Comparison of ENCODE assay signal across 1 cellular context in genomic region chr3:42780892-42781700, GRCh38.
TF ChIP-seq lines count a peak whose summit lies in the region.

No MANE protein-coding gene starts in this region.

TF ChIP-seq in HepG2, 621 proteins besides CTCF, POLR2A, EP300 and RAD21:
- 0 out of 2 replicates have a peak, but pooled peaks have one; percentile 12 for TF ChIP-seq KAT8 (CRISPR knock-in tag; IDR thresholded peaks at IDR 0.05)
- TF ChIP-seq STAG1 (CRISPR knock-in tag; IDR thresholded peaks at IDR 0.05): peak; percentile 82
- 0 out of 2 replicates have a peak, but pooled peaks have one; percentile 38 for TF ChIP-seq TFE3 (CRISPR knock-in tag; IDR thresholded peaks at IDR 0.05)
- 0 out of 2 replicates have a peak, but pooled peaks have one; percentile 21 for TF ChIP-seq GATAD2A (CRISPR knock-in tag; IDR thresholded peaks at IDR 0.05)
- TF ChIP-seq TEAD3 (CRISPR knock-in tag; optimal IDR thresholded peaks at IDR 0.05; ENCODE audit: borderline replicate concordance): peak; percentile 42
- TF ChIP-seq FOXO1 (CRISPR knock-in tag; IDR thresholded peaks at IDR 0.05): no peak
- TF ChIP-seq ZNF468 (CRISPR knock-in tag; IDR thresholded peaks at IDR 0.05): no peak
- TF ChIP-seq MIXL1 (CRISPR knock-in tag; IDR thresholded peaks at IDR 0.05): 0 out of 2 replicates have a peak, but pooled peaks have one; percentile 15
- 0 out of 2 replicates have a peak, but pooled peaks have one; percentile 25 for TF ChIP-seq ZNF414 (CRISPR knock-in tag; IDR thresholded peaks at IDR 0.05)
- peak; percentile 93 for TF ChIP-seq SMC3 (IDR thresholded peaks at IDR 0.05; ENCODE audit: low read length)
- peak; percentile 51; the same call in 1 of the 2 replicates for TF ChIP-seq BCL6 (CRISPR knock-in tag; IDR thresholded peaks at IDR 0.05)
- no peak for TF ChIP-seq ARID3A (IDR thresholded peaks at IDR 0.05; ENCODE audit: low read depth, low read length)
